ENCODE assay signal across 24 cellular contexts in genomic region chr11:116256155-116256554, GRCh38.
"Had no signal": no experiment of that assay in that cellular context is flagged by ENCODE, and none has a peak within 500 bp of the region (broad histone marks: within the 10 kb centered on the region; RNA-seq: fewer than 3 reads in every experiment).

No MANE protein-coding gene starts in this region.

- DNase-seq: heart right ventricle; islet precursor cell; lower lobe of right lung; mammary epithelial cell; mesenchymal stem cell; naive thymus-derived CD8-positive, alpha-beta T cell; nucleus accumbens; pancreas; posterior cingulate gyrus; retina; right cardiac atrium; stimulated activated CD4-positive, alpha-beta T cell treated with anti-CD3 and anti-CD28 coated beads, Interleukin-12 subunit alpha, Interleukin-12 subunit beta, amount 100 ng/mL, for 4 hours; stimulated activated CD4-positive, alpha-beta T cell treated with anti-CD3 and anti-CD28 coated beads, Interleukin-15, amount 100 ng/mL, for 24 hours; stimulated activated CD4-positive, alpha-beta T cell treated with anti-CD3 and anti-CD28 coated beads, Interleukin-2, amount 100 ng/mL, for 24 hours; stimulated activated CD4-positive, alpha-beta T cell treated with anti-CD3 and anti-CD28 coated beads, Interleukin-4, amount 100 ng/mL, for 1 hour; stimulated activated naive B cell treated with anti-CD40 and anti-IgM and Interleukin-4, amounts not matched to agents 10 μg/mL and 1 μg/mL and 100 μg/mL, for 72 hours; stimulated activated naive CD8-positive, alpha-beta T cell treated with anti-CD3 and anti-CD28 coated beads, Interleukin-15, Interleukin-2, amounts not matched to agents 100 U/mL and 50 U/mL, for 24 hours; stomach; testis; tibial artery; trophoblast cell; uterus had no signal

- H3K27ac Mint-ChIP-seq: stimulated activated naive B cell treated with anti-CD40 and anti-IgM and Interleukin-4, amounts not matched to agents 10 μg/mL and 1 μg/mL and 100 μg/mL, for 72 hours had no signal

- H3K4me3 Mint-ChIP-seq: naive thymus-derived CD8-positive, alpha-beta T cell; stimulated activated naive B cell treated with anti-CD40 and anti-IgM and Interleukin-4, amounts not matched to agents 10 μg/mL and 1 μg/mL and 100 μg/mL, for 72 hours had no signal

- H3K4me1 Mint-ChIP-seq: naive thymus-derived CD8-positive, alpha-beta T cell; stimulated activated naive B cell treated with anti-CD40 and anti-IgM and Interleukin-4, amounts not matched to agents 10 μg/mL and 1 μg/mL and 100 μg/mL, for 72 hours had no signal

- ATAC-seq: heart right ventricle; left lobe of liver; naive thymus-derived CD8-positive, alpha-beta T cell; pancreas; right cardiac atrium; sciatic nerve; stimulated activated naive B cell treated with anti-CD40 and anti-IgM and Interleukin-4, amounts not matched to agents 10 μg/mL and 1 μg/mL and 100 μg/mL, for 72 hours; stimulated activated naive CD8-positive, alpha-beta T cell treated with anti-CD3 and anti-CD28 coated beads, Interleukin-15, Interleukin-2, amounts not matched to agents 100 U/mL and 50 U/mL, for 24 hours had no signal

- H3K36me3 Mint-ChIP-seq: naive thymus-derived CD8-positive, alpha-beta T cell; stimulated activated naive B cell treated with anti-CD40 and anti-IgM and Interleukin-4, amounts not matched to agents 10 μg/mL and 1 μg/mL and 100 μg/mL, for 72 hours had no signal
